8 cellular contexts compared by ENCODE assay signal in genomic region chr22:46122511-46122971, GRCh38. TPM values are rescaled to one million over a fixed set of nuclear protein-coding genes. Genes with fewer than 3 reads are reported as not detected.
DNase-seq lines count a peak whose midpoint lies in the region; ATAC-seq and TF ChIP-seq lines count a peak whose summit lies in the region.

No MANE protein-coding gene starts in this region.

- TF ChIP-seq CTCF in GM10266 (IDR thresholded peaks at IDR 0.05; ENCODE audit: control insufficient read depth, insufficient read depth, low read depth, missing control alignments) = peak; percentile 91

- no peak for ATAC-seq in GM21723 (IDR thresholded peaks at IDR 0.05; ENCODE audit: unreplicated experiment)

- DNase-seq in GM10266 (ENCODE audit: extremely low spot score) = peak; percentile 90
- DNase-seq in NCI-H1930 (lab: John Stamatoyannopoulos, UW) = peak; percentile 43 to 67
- peak; percentile 67 to 68 for DNase-seq in activated CD4-positive, alpha-beta T cell treated with anti-CD3 and anti-CD28 coated beads, Interleukin-2, amount 50 U/mL, for 4 hours
- DNase-seq in dermis blood vessel endothelial cell = peak; percentile 77
- peak; percentile 77 for DNase-seq in medulla oblongata (ENCODE audit: extremely low spot score)
- DNase-seq in stimulated activated CD8-positive, alpha-beta memory T cell treated with anti-CD3 and anti-CD28 coated beads, Interleukin-15, amount 100 ng/mL, for 4 hours (ENCODE audit: low read depth in 2 of 2) = peak; percentile 8 to 39
- DNase-seq in NCI-H526 treated with DMSO at 0.1 percent for 48 hours (lab: John Stamatoyannopoulos, UW) = no peak

RNA-seq across cellular contexts. Expression of gene PPARA, which starts 27.8 kb away (rescaled TPM):
- total RNA-seq in dermis blood vessel endothelial cell = 12.5 and 20.6 TPM in 2 replicates
